13 cellular contexts compared by ENCODE assay signal in genomic region chr12:92759634-92760268, GRCh38.
DNase-seq lines count a peak whose midpoint lies in the region; ATAC-seq, FAIRE-seq and TF ChIP-seq lines count a peak whose summit lies in the region.
"Had no signal": no experiment of that assay in that cellular context is flagged by ENCODE, and none has a peak within 500 bp of the region (broad histone marks: within the 10 kb centered on the region; RNA-seq: fewer than 3 reads in every experiment).

No MANE protein-coding gene starts in this region.

- FAIRE-seq in HTR-8/SVneo (lab: Jason Lieb, UNC), result peak; percentile 4

- DNase-seq in AG09309 (ENCODE audit: low read depth), result peak; percentile 79
- peak; percentile 76 for DNase-seq in HTR-8/SVneo (ENCODE audit: insufficient read length, low spot score)
- DNase-seq in amniotic epithelial cell (ENCODE audit: low read depth), result peak; percentile 97
- DNase-seq in iPS-NIHi11 (ENCODE audit: low spot score), result peak; percentile 21
- no peak for DNase-seq in globus pallidus (ENCODE audit: low spot score)
- no peak for DNase-seq in NCI-H1105 treated with DMSO at 0.1 percent for 48 hours (lab: John Stamatoyannopoulos, UW)
- DNase-seq: activated CD4-positive, CD25-positive, alpha-beta regulatory T cell treated with anti-CD3 and anti-CD28 coated beads, Interleukin-2, amount 50 U/mL, for 72 hours; activated naive CD4-positive, alpha-beta T cell; DMS 273 treated with DMSO at 0.1 percent for 48 hours; stimulated activated CD4-positive, alpha-beta T cell treated with anti-CD3 and anti-CD28 coated beads, Interleukin-4, amount 100 ng/mL, for 1 hour; tibial artery had no signal

- no peak for ATAC-seq in GM19397 (IDR thresholded peaks at IDR 0.05; ENCODE audit: unreplicated experiment)
- ATAC-seq in HG03097 (IDR thresholded peaks at IDR 0.05; ENCODE audit: low FRiP score, unreplicated experiment), result no peak

- no peak overlapping the region for H3K4me3 ChIP-seq in AG09309 (ENCODE audit: control insufficient read depth, low read depth, low read length)
- H3K4me3 ChIP-seq: tibial artery had no signal

- TF ChIP-seq CTCF in AG09309 (IDR thresholded peaks at IDR 0.05; ENCODE audit: control insufficient read depth, insufficient read depth, low read depth, low read length, missing control alignments), result no peak

Comparison
In these comparisons a context has a peak if more than half of its experiments do, and no peak if none do; other contexts are left out.
1. DNase-seq: peak in AG09309 (single experiment), HTR-8/SVneo (single experiment), amniotic epithelial cell (single experiment) and iPS-NIHi11 (single experiment); none in globus pallidus (single experiment) and NCI-H1105 treated with DMSO at 0.1 percent for 48 hours (single experiment).